In genomic region chr11:267491-267994, GRCh38 we compare ENCODE assay signal across 1 cellular context.
TF ChIP-seq lines count a peak whose summit lies in the region.

No MANE protein-coding gene starts in this region.

TF ChIP-seq in K562, 482 proteins besides CTCF, POLR2A, EP300 and RAD21 (continued from another document and continues in another):
- TF ChIP-seq ZNF407 (IDR thresholded peaks at IDR 0.05; ENCODE audit: low read depth), result no peak
- TF ChIP-seq MEF2A (IDR thresholded peaks at IDR 0.05; ENCODE audit: control insufficient read depth, low read depth, low read length), result no peak
- TF ChIP-seq ZFP1 (CRISPR knock-in tag; IDR thresholded peaks at IDR 0.05), result 0 out of 2 replicates have a peak, but pooled peaks have one; percentile 3
- no peak for TF ChIP-seq SMARCE1 (IDR thresholded peaks at IDR 0.05)
- no peak for TF ChIP-seq MAX (CRISPR knock-in tag; IDR thresholded peaks at IDR 0.05)
- peak; percentile 87 for TF ChIP-seq PCBP1 (IDR thresholded peaks at IDR 0.05; ENCODE audit: low read depth, low read length, poor library complexity, severe bottlenecking)
- TF ChIP-seq PRPF4 (IDR thresholded peaks at IDR 0.05; ENCODE audit: insufficient read depth, low read depth, low read length, poor library complexity, severe bottlenecking), result no peak
- TF ChIP-seq KLF10 (CRISPR knock-in tag; IDR thresholded peaks at IDR 0.05), result no peak
- no peak for TF ChIP-seq ZNF175 (CRISPR knock-in tag; IDR thresholded peaks at IDR 0.05; ENCODE audit: low read depth)
- TF ChIP-seq NRF1 (conservative IDR thresholded peaks at IDR 0.05 in 1 of 2, IDR thresholded peaks at IDR 0.05 in 1 of 2), result no peak
- TF ChIP-seq RBM15 (IDR thresholded peaks at IDR 0.05; ENCODE audit: insufficient read depth, low read length), result no peak
- no peak for TF ChIP-seq ZNF449 (CRISPR knock-in tag; IDR thresholded peaks at IDR 0.05)
- TF ChIP-seq ZC3H4 (CRISPR knock-in tag; IDR thresholded peaks at IDR 0.05; ENCODE audit: borderline replicate concordance), result no peak
- TF ChIP-seq ATF7 (IDR thresholded peaks at IDR 0.05), result no peak
- TF ChIP-seq HNRNPUL1 (IDR thresholded peaks at IDR 0.05; ENCODE audit: low read length), result no peak
- no peak for TF ChIP-seq MAFG (tag; conservative IDR thresholded peaks at IDR 0.05)
- TF ChIP-seq E4F1 (CRISPR knock-in tag; IDR thresholded peaks at IDR 0.05; ENCODE audit: borderline replicate concordance), result no peak
- no peak for TF ChIP-seq ATF3 (IDR thresholded peaks at IDR 0.05)
- no peak for TF ChIP-seq ATF3 (CRISPR knock-in tag; conservative IDR thresholded peaks at IDR 0.05)
- TF ChIP-seq ZFPM2 (CRISPR knock-in tag; IDR thresholded peaks at IDR 0.05), result no peak
- no peak for TF ChIP-seq ZNF77 (CRISPR knock-in tag; IDR thresholded peaks at IDR 0.05)
- TF ChIP-seq SMAD2 (IDR thresholded peaks at IDR 0.05; ENCODE audit: low read depth, low read length), result no peak
- TF ChIP-seq ELK3 (CRISPR knock-in tag; IDR thresholded peaks at IDR 0.05), result no peak
- no peak for TF ChIP-seq JUNB (CRISPR knock-in tag; conservative IDR thresholded peaks at IDR 0.05)
- TF ChIP-seq KAT8 (IDR thresholded peaks at IDR 0.05; ENCODE audit: low read depth), result no peak
- no peak for TF ChIP-seq RBFOX2 (IDR thresholded peaks at IDR 0.05; ENCODE audit: low read depth, low read length)
- no peak for TF ChIP-seq TBP (optimal IDR thresholded peaks at IDR 0.05; ENCODE audit: low read depth, low read length)
- TF ChIP-seq IRF1 (CRISPR knock-in tag; IDR thresholded peaks at IDR 0.05; ENCODE audit: borderline replicate concordance), result no peak
- TF ChIP-seq ZNF280B (CRISPR knock-in tag; IDR thresholded peaks at IDR 0.05), result no peak
- TF ChIP-seq KLF13 (tag; IDR thresholded peaks at IDR 0.05; ENCODE audit: borderline replicate concordance, low read depth), result no peak
- TF ChIP-seq GTF2F1 (IDR thresholded peaks at IDR 0.05; ENCODE audit: low read depth, low read length), result no peak
- TF ChIP-seq ZNF239 (CRISPR knock-in tag; IDR thresholded peaks at IDR 0.05), result no peak
- no peak for TF ChIP-seq SMARCC2 (IDR thresholded peaks at IDR 0.05; ENCODE audit: low read depth)
- TF ChIP-seq AFF4 (CRISPR knock-in tag; IDR thresholded peaks at IDR 0.05), result no peak
- no peak for TF ChIP-seq ZNF124 (CRISPR knock-in tag; IDR thresholded peaks at IDR 0.05)
- TF ChIP-seq ZKSCAN8 (CRISPR knock-in tag; IDR thresholded peaks at IDR 0.05), result no peak
- no peak for TF ChIP-seq TAL1 (IDR thresholded peaks at IDR 0.05)
- TF ChIP-seq ZNF282 (CRISPR knock-in tag; IDR thresholded peaks at IDR 0.05), result no peak
- TF ChIP-seq RBBP5 (IDR thresholded peaks at IDR 0.05; ENCODE audit: borderline replicate concordance, insufficient read depth, low read length, poor library complexity, severe bottlenecking), result no peak
- TF ChIP-seq MNT (conservative IDR thresholded peaks at IDR 0.05), result no peak; a peak in 1 of 4 replicates
- TF ChIP-seq CBFA2T3 (IDR thresholded peaks at IDR 0.05), result no peak
